24 cellular contexts compared by ENCODE assay signal in genomic region chrX:120677017-120677652, GRCh38.
A peak's percentile ranks its signal among the peaks of the same experiment; 100 is the strongest.
DNase-seq lines count a peak whose midpoint lies in the region; ATAC-seq and TF ChIP-seq lines count a peak whose summit lies in the region.
"Had no signal": no experiment of that assay in that cellular context is flagged by ENCODE, and none has a peak within 500 bp of the region (broad histone marks: within the 10 kb centered on the region; RNA-seq: fewer than 3 reads in every experiment).

No MANE protein-coding gene starts in this region.

- POLR2A ChIA-PET in RWPE1 (lab: Yijun Ruan, JAX; ENCODE audit: low non-redundant PET): no interaction called here

- no peak overlapping the region for H3K27ac ChIP-seq in RWPE1
- H3K27ac ChIP-seq: foreskin keratinocyte had no signal

- DNase-seq in activated CD4-positive, CD25-positive, alpha-beta regulatory T cell treated with anti-CD3 and anti-CD28 coated beads, Interleukin-2, amount 50 U/mL, for 72 hours: no peak
- DNase-seq in stimulated activated CD4-positive, alpha-beta T cell treated with anti-CD3 and anti-CD28 coated beads, TNF-alpha, amount 100 ng/mL, for 24 hours (ENCODE audit: low read depth in 3 of 3): peak; percentile 0 to 8 (median 6)
- no peak for DNase-seq in stimulated activated CD4-positive, alpha-beta T cell treated with anti-CD3 and anti-CD28 coated beads, Interleukin-4, amount 100 ng/mL, for 1 hour
- DNase-seq in fibroblast of mammary gland (ENCODE audit: low read depth) (peak; percentile 57), iPS-NIHi11 (ENCODE audit: low spot score) (no peak), RWPE1 (ENCODE audit: low spot score) (no peak)
- DNase-seq: 8988T; amniotic stem cell; CD4-positive, alpha-beta memory T cell; DMS153; effector memory CD4-positive, alpha-beta T cell; erythroblast; foreskin keratinocyte; mesenchymal stem cell; NCI-H1105 treated with DMSO at 0.1 percent for 48 hours; NCI-H2029 treated with DMSO at 0.1 percent for 48 hours; NCI-H2227 treated with DMSO at 0.1 percent for 48 hours; nucleus accumbens; small intestine; trophoblast cell had no signal

- TF ChIP-seq CTCF in fibroblast of mammary gland (conservative IDR thresholded peaks at IDR 0.05; ENCODE audit: control insufficient read depth, insufficient read depth, low read depth, low read length) (no peak), RWPE1 (conservative IDR thresholded peaks at IDR 0.05; ENCODE audit: low read depth) (no peak)

- CTCF ChIA-PET in RWPE1 (lab: Yijun Ruan, JAX): no interaction called here

- ATAC-seq in activated CD4-positive, CD25-positive, alpha-beta regulatory T cell treated with anti-CD3 and anti-CD28 coated beads, Interleukin-2, amount 50 U/mL, for 24 hours: peak; percentile 90
- no peak for ATAC-seq in HG02852 (IDR thresholded peaks at IDR 0.05; ENCODE audit: unreplicated experiment)
- ATAC-seq: foreskin keratinocyte, left lobe of liver, SK-N-SH treated with all-trans-retinoic acid at 6 μM for 48 hours had no signal

- H3K4me3 ChIP-seq in fibroblast of mammary gland (ENCODE audit: control insufficient read depth, low read depth, low read length): no peak overlapping the region

Comparison
In these comparisons a context has a peak if more than half of its experiments do, and no peak if none do; other contexts are left out.
1. DNase-seq: peak in stimulated activated CD4-positive, alpha-beta T cell treated with anti-CD3 and anti-CD28 coated beads, TNF-alpha, amount 100 ng/mL, for 24 hours (3 of 3) and fibroblast of mammary gland (single experiment); none in activated CD4-positive, CD25-positive, alpha-beta regulatory T cell treated with anti-CD3 and anti-CD28 coated beads, Interleukin-2, amount 50 U/mL, for 72 hours (single experiment), stimulated activated CD4-positive, alpha-beta T cell treated with anti-CD3 and anti-CD28 coated beads, Interleukin-4, amount 100 ng/mL, for 1 hour (single experiment), iPS-NIHi11 (single experiment) and RWPE1 (single experiment).